In genomic region chr1:226676381-226676780, GRCh38 we compare ENCODE assay signal across 10 cellular contexts.
DNase-seq lines count a peak whose midpoint lies in the region; TF ChIP-seq lines count a peak whose summit lies in the region.
"Had no signal": no experiment of that assay in that cellular context is flagged by ENCODE, and none has a peak within 500 bp of the region (broad histone marks: within the 10 kb centered on the region; RNA-seq: fewer than 3 reads in every experiment).

No MANE protein-coding gene starts in this region.

- no peak overlapping the region for H3K27ac ChIP-seq in OCI-LY3 (ENCODE audit: low read length)
- H3K27ac ChIP-seq in dorsolateral prefrontal cortex = peak overlapping the region in 49 of 59 donors; percentile 76 to 99 (median 96)
- H3K27ac ChIP-seq in sigmoid colon = peak overlapping the region in 1 of 4 donors; percentile 90
- H3K27ac ChIP-seq: WERI-Rb-1 had no signal

- no peak for TF ChIP-seq POLR2A in sigmoid colon (IDR thresholded peaks at IDR 0.05)

- POLR2A ChIA-PET in GM10248 (lab: Yijun Ruan, JAX) = no interaction called here

- no peak overlapping the region for H3K4me3 ChIP-seq in OCI-LY3 (ENCODE audit: low read length)
- peak overlapping the region in 8 of 59 donors; percentile 0 to 51 (median 20) for H3K4me3 ChIP-seq in dorsolateral prefrontal cortex
- H3K4me3 ChIP-seq in sigmoid colon = no peak overlapping the region

- CTCF ChIA-PET in GM10248 (lab: Yijun Ruan, JAX) = interaction anchor here (1.1 to 1.2 kb wide), 3 partner anchors 8 to 14 kb away, joined by 3 to 4 read pairs (median 3); no protein-coding TSS in a partner anchor

- intact Hi-C loops in dorsolateral prefrontal cortex (cut with DNase I) = no loop called here
- intact Hi-C loops in sigmoid colon (cut with DNase I) = no loop called here

- TF ChIP-seq CTCF in OCI-LY3 (IDR thresholded peaks at IDR 0.05; ENCODE audit: low read depth, low read length) = no peak
- no peak for TF ChIP-seq CTCF in dorsolateral prefrontal cortex (IDR thresholded peaks at IDR 0.05 in 54 of 56, conservative IDR thresholded peaks at IDR 0.05 in 2 of 56; ENCODE audit: low read depth in 1 of 56, partially characterized antibody in 56 of 56)
- TF ChIP-seq CTCF in sigmoid colon (IDR thresholded peaks at IDR 0.05) = no peak
- TF ChIP-seq CTCF in GM10248 (IDR thresholded peaks at IDR 0.05; ENCODE audit: control extremely low read depth, extremely low read depth, low read depth, missing control alignments) = no peak

- peak overlapping the region; percentile 88 for H3K4me2 ChIP-seq in OCI-LY3 (ENCODE audit: low read length)

- H3K36me3 ChIP-seq in OCI-LY3 (replicated peaks; ENCODE audit: low read depth, low read length) = no peaks in the 10 kb centered on the region
- no peaks in the 10 kb centered on the region for H3K36me3 ChIP-seq in sigmoid colon
- H3K36me3 ChIP-seq: WERI-Rb-1 had no signal

- peaks cover 14% of the 10 kb centered on the region; the same call in 1 of the 2 replicates for H4K20me1 ChIP-seq in OCI-LY3 (ENCODE audit: insufficient read depth, low read length)

- peaks cover 7% of the 10 kb centered on the region; the same call in 1 of the 2 replicates for H3K27me3 ChIP-seq in OCI-LY3 (ENCODE audit: low read depth, low read length)
- H3K27me3 ChIP-seq in dorsolateral prefrontal cortex = no peaks in the 10 kb centered on the region
- H3K27me3 ChIP-seq in sigmoid colon = no peaks in the 10 kb centered on the region

- peaks cover 51% of the 10 kb centered on the region for H3K4me1 ChIP-seq in OCI-LY3 (ENCODE audit: low read length)
- H3K4me1 ChIP-seq in sigmoid colon = peaks cover 0 to 98% (median 50%) of the 10 kb centered on the region in 4 donors

- H3K9ac ChIP-seq in OCI-LY3 (ENCODE audit: low read length) = no peak overlapping the region

- H3K9me3 ChIP-seq in OCI-LY3 (ENCODE audit: insufficient read depth, low read length) (no peaks in the 10 kb centered on the region), sigmoid colon (no peaks in the 10 kb centered on the region)

- no peak overlapping the region for H2AFZ ChIP-seq in OCI-LY3 (ENCODE audit: low read depth, low read length)

- WGBS in sigmoid colon, 2 donors = 41 to 74% methylated on average over 5 of the region's 5 CpGs

- DNase-seq in GF-D8 (lab: John Stamatoyannopoulos, UW) (peak; percentile 3), dorsolateral prefrontal cortex (peak in 1 of 10 donors; percentile 14), sigmoid colon (peak; percentile 51), globus pallidus (ENCODE audit: low spot score) (no peak), GM10248 (ENCODE audit: extremely low spot score) (no peak)
- DNase-seq in stimulated activated CD8-positive, alpha-beta memory T cell treated with anti-CD3 and anti-CD28 coated beads, Interleukin-4, amount 100 ng/mL, for 48 hours = no peak
- DNase-seq in stimulated activated CD4-positive, alpha-beta T cell treated with anti-CD3 and anti-CD28 coated beads, Interleukin-12 subunit alpha, Interleukin-12 subunit beta, amount 100 ng/mL, for 4 hours = no peak
- DNase-seq: NCI-H2171 treated with DMSO at 0.1 percent for 48 hours, WERI-Rb-1 had no signal

- TF ChIP-seq EP300 in sigmoid colon (IDR thresholded peaks at IDR 0.05) = no peak

- H3K79me2 ChIP-seq in OCI-LY3 (ENCODE audit: low read length) = no peaks in the 10 kb centered on the region

Comparison
In these comparisons a context has a peak if more than half of its experiments do, and no peak if none do; other contexts are left out.
1. DNase-seq: peak in GF-D8 (single experiment) and sigmoid colon (single experiment); none in stimulated activated CD8-positive, alpha-beta memory T cell treated with anti-CD3 and anti-CD28 coated beads, Interleukin-4, amount 100 ng/mL, for 48 hours (single experiment), stimulated activated CD4-positive, alpha-beta T cell treated with anti-CD3 and anti-CD28 coated beads, Interleukin-12 subunit alpha, Interleukin-12 subunit beta, amount 100 ng/mL, for 4 hours (single experiment), globus pallidus (single experiment) and GM10248 (single experiment).